Comparison of ENCODE assay signal across 23 cellular contexts in the genomic region with DNA sequence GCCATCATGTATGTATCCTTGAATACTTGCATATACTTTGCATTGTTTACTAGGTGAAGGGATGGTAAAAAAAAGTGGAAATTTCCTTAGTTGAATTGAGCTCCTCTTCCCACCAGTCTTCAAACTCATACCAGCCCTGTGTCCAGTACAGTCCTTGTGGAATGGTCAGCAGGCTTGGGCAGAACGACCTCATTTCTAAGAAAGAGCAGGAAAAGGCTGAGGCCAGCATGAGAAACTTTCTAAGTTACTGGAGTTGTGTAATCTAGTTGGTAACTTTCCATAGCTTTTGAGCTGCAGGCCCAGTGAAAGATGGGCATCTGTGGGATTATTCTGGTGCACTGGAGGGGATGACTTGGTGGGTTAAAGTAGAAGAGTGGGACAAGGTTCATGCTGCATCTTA.
A peak's percentile ranks its signal among the peaks of the same experiment; 100 is the strongest.
DNase-seq lines count a peak whose midpoint lies in the region; FAIRE-seq and TF ChIP-seq lines count a peak whose summit lies in the region.
"Had no signal": no experiment of that assay in that cellular context is flagged by ENCODE, and none has a peak within 500 bp of the region (broad histone marks: within the 10 kb centered on the region; RNA-seq: fewer than 3 reads in every experiment).

No MANE protein-coding gene starts in this region.

- no peak overlapping the region for H3K4me2 ChIP-seq in astrocyte (ENCODE audit: low read length)
- no peak overlapping the region for H3K4me2 ChIP-seq in mesenchymal stem cell (ENCODE audit: low read length, poor library complexity, severe bottlenecking)

- H3K9me3 ChIP-seq in astrocyte (ENCODE audit: insufficient read depth, low read depth, low read length) = no peaks in the 10 kb centered on the region
- H3K9me3 ChIP-seq in mesenchymal stem cell (ENCODE audit: control insufficient read depth, low read length) = no peaks in the 10 kb centered on the region
- H3K9me3 ChIP-seq: SJCRH30 had no signal

- no peak overlapping the region for H2BK12ac ChIP-seq in mesenchymal stem cell (ENCODE audit: low read length in 2 of 2)

- H3K9me3 Mint-ChIP-seq in astrocyte (ENCODE audit: unreplicated experiment) = no peaks in the 10 kb centered on the region
- H3K9me3 Mint-ChIP-seq: HFFc6 had no signal

- no peak overlapping the region for H4K8ac ChIP-seq in mesenchymal stem cell (ENCODE audit: low read length)

- H3K4me1 Mint-ChIP-seq in astrocyte (ENCODE audit: low read depth, unreplicated experiment) = no peaks in the 10 kb centered on the region

- no peak overlapping the region for H4K91ac ChIP-seq in mesenchymal stem cell (ENCODE audit: low read length)

- FAIRE-seq in astrocyte (lab: Jason Lieb, UNC) = no peak
- FAIRE-seq: GM19239, H54, RCC 7860 had no signal

- no peak for TF ChIP-seq CTCF in astrocyte (IDR thresholded peaks at IDR 0.05; ENCODE audit: insufficient read depth, low read depth, low read length)

- peaks cover 3% of the 10 kb centered on the region for H3K27me3 ChIP-seq in astrocyte (ENCODE audit: insufficient read depth, low read length)
- H3K27me3 ChIP-seq in mesenchymal stem cell (ENCODE audit: control insufficient read depth in 1 of 2, insufficient read depth in 1 of 2, low read length in 2 of 2) = peaks cover 0 to 4% of the 10 kb centered on the region in 2 experiments

- H3K27ac Mint-ChIP-seq in astrocyte (ENCODE audit: unreplicated experiment) = no peak overlapping the region
- H3K27ac Mint-ChIP-seq: HFFc6 had no signal

- no peak overlapping the region for H3K27ac ChIP-seq in astrocyte (ENCODE audit: low read depth, low read length)
- H3K27ac ChIP-seq in mesenchymal stem cell (ENCODE audit: low read length, poor library complexity, severe bottlenecking) = no peak overlapping the region
- H3K27ac ChIP-seq: C4-2B, SJCRH30 had no signal

- no peak overlapping the region for H3K18ac ChIP-seq in mesenchymal stem cell (ENCODE audit: low read depth in 1 of 2, low read length in 2 of 2)

- H2AK5ac ChIP-seq in mesenchymal stem cell (ENCODE audit: low read length, severe bottlenecking) = no peak overlapping the region

- H2BK5ac ChIP-seq in mesenchymal stem cell (ENCODE audit: low read depth, low read length, poor library complexity, severe bottlenecking) = no peak overlapping the region

- DNase-seq in AG20443 (ENCODE audit: low spot score) (peak; percentile 27), astrocyte (ENCODE audit: low read depth) (peak; percentile 10), fibroblast of gingiva (ENCODE audit: low read depth) (peak; percentile 52), mesenchymal stem cell (peak; percentile 25), LoVo (ENCODE audit: low spot score) (no peak), NCI-H2081 (lab: John Stamatoyannopoulos, UW) (no peak), NCI-H1436 (lab: John Stamatoyannopoulos, UW) (no peak)
- no peak for DNase-seq in stimulated activated CD4-positive, alpha-beta T cell treated with anti-CD3 and anti-CD28 coated beads, Interleukin-4, amount 100 ng/mL, for 1 hour
- DNase-seq: 8988T, GDM1, HFFc6, Kasumi-1, MM.1S, NCI-H1092, NCI-H146, NCI-H2029, NCI-H2171 treated with DMSO at 0.1 percent for 48 hours, NCI-H524 treated with DMSO at 0.1 percent for 48 hours, SJCRH30 had no signal

- no peak overlapping the region for H2AFZ ChIP-seq in astrocyte (ENCODE audit: low read depth, low read length)
- no peak overlapping the region for H2AFZ ChIP-seq in mesenchymal stem cell (ENCODE audit: low read depth, low read length)

- no peaks in the 10 kb centered on the region for H3K36me3 Mint-ChIP-seq in astrocyte (ENCODE audit: low read depth, unreplicated experiment)

- H3K79me1 ChIP-seq in mesenchymal stem cell (replicated peaks; ENCODE audit: low read length, poor library complexity, severe bottlenecking) = no peaks in the 10 kb centered on the region

- peaks cover 2% of the 10 kb centered on the region for H3K27me3 Mint-ChIP-seq in astrocyte (ENCODE audit: low read depth, unreplicated experiment)

- H2BK15ac ChIP-seq in mesenchymal stem cell (ENCODE audit: low read depth, poor library complexity, severe bottlenecking) = no peak overlapping the region

- no peak overlapping the region for H3K4me3 ChIP-seq in astrocyte (ENCODE audit: insufficient read depth, low read depth, low read length)
- H3K4me3 ChIP-seq in mesenchymal stem cell (ENCODE audit: insufficient read depth in 1 of 2, low read depth in 1 of 2, low read length in 2 of 2) = no peak overlapping the region
- H3K4me3 ChIP-seq: SJCRH30 had no signal

- H3K36me3 ChIP-seq in astrocyte (ENCODE audit: insufficient read depth, low read length) (no peaks in the 10 kb centered on the region), mesenchymal stem cell (ENCODE audit: control insufficient read depth in 1 of 2, insufficient read depth in 2 of 2, low read depth in 1 of 2, low read length in 2 of 2) (no peaks in the 10 kb centered on the region)
- H3K36me3 ChIP-seq: SJCRH30 had no signal

- H3K23ac ChIP-seq in mesenchymal stem cell (ENCODE audit: low read length in 2 of 2) = no peak overlapping the region

- H2BK120ac ChIP-seq in mesenchymal stem cell (ENCODE audit: low read depth, low read length) = no peak overlapping the region

- H3K4ac ChIP-seq in mesenchymal stem cell (ENCODE audit: low read depth in 1 of 2, low read length in 2 of 2) = no peak overlapping the region

- H3K4me1 ChIP-seq in astrocyte (ENCODE audit: insufficient read depth, low read length) (peaks cover 8% of the 10 kb centered on the region), mesenchymal stem cell (ENCODE audit: control insufficient read depth, insufficient read depth, low read depth, low read length) (no peaks in the 10 kb centered on the region)
- H3K4me1 ChIP-seq: SJCRH30 had no signal

- H3K14ac ChIP-seq in mesenchymal stem cell (ENCODE audit: low read length in 2 of 2) = no peak overlapping the region

- H3K79me2 ChIP-seq in astrocyte (ENCODE audit: insufficient read depth, low read length) = no peaks in the 10 kb centered on the region

- no peak overlapping the region for H3K9ac ChIP-seq in astrocyte (ENCODE audit: low read length)
- no peak overlapping the region for H3K9ac ChIP-seq in mesenchymal stem cell (ENCODE audit: low read length)

- no peaks in the 10 kb centered on the region for H4K20me1 ChIP-seq in astrocyte (ENCODE audit: insufficient read depth, low read length)

- 56% methylated on average over 1 of the region's 1 CpG for WGBS in mesenchymal stem cell

- H3K4me3 Mint-ChIP-seq in astrocyte (ENCODE audit: unreplicated experiment) = no peak overlapping the region
- H3K4me3 Mint-ChIP-seq: HFFc6 had no signal

Comparison
In these comparisons a context has a peak if more than half of its experiments do, and no peak if none do; other contexts are left out.
1. DNase-seq: peak in AG20443 (single experiment), astrocyte (single experiment), fibroblast of gingiva (single experiment) and mesenchymal stem cell (single experiment); none in LoVo (single experiment), NCI-H2081 (0 of 2), NCI-H1436 (single experiment) and stimulated activated CD4-positive, alpha-beta T cell treated with anti-CD3 and anti-CD28 coated beads, Interleukin-4, amount 100 ng/mL, for 1 hour (single experiment).